ENCODE assay signal across 33 cellular contexts in genomic region chr5:173669483-173669882, GRCh38. TPM values are rescaled to one million over a fixed set of nuclear protein-coding genes. Genes with fewer than 3 reads are reported as not detected.
A peak's percentile ranks its signal among the peaks of the same experiment; 100 is the strongest.
DNase-seq lines count a peak whose midpoint lies in the region; ATAC-seq and TF ChIP-seq lines count a peak whose summit lies in the region.
"Had no signal": no experiment of that assay in that cellular context is flagged by ENCODE, and none has a peak within 500 bp of the region (broad histone marks: within the 10 kb centered on the region; RNA-seq: fewer than 3 reads in every experiment).

No MANE protein-coding gene starts in this region.

- no peak overlapping the region for H2AFZ ChIP-seq in neural progenitor cell (replicated peaks)
- no peak overlapping the region for H2AFZ ChIP-seq in mesenchymal stem cell (ENCODE audit: low read depth, low read length)

- no peak overlapping the region for H3K4me3 ChIP-seq in BLaER1 treated with 17β-estradiol and CSF1 and Interleukin-3, amounts not matched to agents 10 nM and 100 nM
- H3K4me3 ChIP-seq in endodermal cell (ENCODE audit: low read length) (no peak overlapping the region), neural progenitor cell (no peak overlapping the region), mesenchymal stem cell (ENCODE audit: insufficient read depth in 1 of 2, low read depth in 1 of 2, low read length in 2 of 2) (no peak overlapping the region)
- H3K4me3 ChIP-seq: ascending aorta, esophagus muscularis mucosa, SJCRH30, smooth muscle cell, vagina had no signal

- no peak overlapping the region for H2BK12ac ChIP-seq in mesenchymal stem cell (ENCODE audit: low read length in 2 of 2)

- H3K18ac ChIP-seq in mesenchymal stem cell (ENCODE audit: low read depth in 1 of 2, low read length in 2 of 2): no peak overlapping the region

- no peak for ATAC-seq in GM18867 (IDR thresholded peaks at IDR 0.05; ENCODE audit: unreplicated experiment)
- ATAC-seq in HG02973 (IDR thresholded peaks at IDR 0.05; ENCODE audit: unreplicated experiment): no peak
- ATAC-seq: CD8-positive, alpha-beta T cell; left colon; right cardiac atrium; stimulated activated naive CD8-positive, alpha-beta T cell treated with anti-CD3 and anti-CD28 coated beads, Interleukin-15, Interleukin-2, amounts not matched to agents 100 U/mL and 50 U/mL, for 24 hours had no signal

- H3K27ac Mint-ChIP-seq in endodermal cell (no peak overlapping the region), neural progenitor cell (no peak overlapping the region)
- H3K27ac Mint-ChIP-seq: activated naive CD8-positive, alpha-beta T cell; activated T-cell treated with anti-CD3 and anti-CD28 coated beads, Interleukin-2, amount 50 U/mL, for 24 hours; CD8-positive, alpha-beta T cell; immature natural killer cell had no signal

- WGBS in endodermal cell (ENCODE audit: insufficient coverage in 1 of 2, insufficient read length in 1 of 2), 2 experiments: 78 to 83% methylated on average over 2 to 3 of the region's 3 CpGs
- WGBS in mesenchymal stem cell: 62% methylated on average over 3 of the region's 3 CpGs

- H3K9me3 ChIP-seq in BLaER1 treated with 17β-estradiol and CSF1 and Interleukin-3, amounts not matched to agents 10 nM and 100 nM (replicated peaks in 1 of 11): peaks cover 0 to 16% (median 8%) of the 10 kb centered on the region in 11 experiments; a peak in 14 of 22 replicates
- H3K9me3 ChIP-seq in endodermal cell (ENCODE audit: control insufficient read depth, low read length) (peaks cover 13% of the 10 kb centered on the region), neural progenitor cell (ENCODE audit: low read depth) (no peaks in the 10 kb centered on the region), mesenchymal stem cell (ENCODE audit: control insufficient read depth, low read length) (peaks cover 6% of the 10 kb centered on the region)
- H3K9me3 ChIP-seq: ascending aorta, esophagus muscularis mucosa, thoracic aorta, vagina had no signal

- H4K8ac ChIP-seq in mesenchymal stem cell (ENCODE audit: low read length): no peak overlapping the region

- no peak overlapping the region for H2AK5ac ChIP-seq in mesenchymal stem cell (ENCODE audit: low read length, severe bottlenecking)

- H3K36me3 Mint-ChIP-seq in endodermal cell (ENCODE audit: low read depth) (peaks cover 14% of the 10 kb centered on the region), neural progenitor cell (no peaks in the 10 kb centered on the region)
- H3K36me3 Mint-ChIP-seq: activated naive CD8-positive, alpha-beta T cell; CD8-positive, alpha-beta T cell; immature natural killer cell had no signal

- H3K4me1 Mint-ChIP-seq in endodermal cell (peaks cover 9% of the 10 kb centered on the region), neural progenitor cell (peaks cover 49% of the 10 kb centered on the region)
- H3K4me1 Mint-ChIP-seq: immature natural killer cell had no signal

- no peak overlapping the region for H3K23ac ChIP-seq in mesenchymal stem cell (ENCODE audit: low read length in 2 of 2)

- H3K9me3 Mint-ChIP-seq in endodermal cell (peaks cover 44% of the 10 kb centered on the region), neural progenitor cell (peaks cover 17% of the 10 kb centered on the region)
- H3K9me3 Mint-ChIP-seq: activated T-cell treated with anti-CD3 and anti-CD28 coated beads, Interleukin-2, amount 50 U/mL, for 24 hours; CD8-positive, alpha-beta T cell; immature natural killer cell had no signal

- no peak overlapping the region for H3K14ac ChIP-seq in mesenchymal stem cell (ENCODE audit: low read length in 2 of 2)

- H3K9ac ChIP-seq in BLaER1 treated with 17β-estradiol and CSF1 and Interleukin-3, amounts not matched to agents 10 nM and 100 nM: no peak overlapping the region
- H3K9ac ChIP-seq in endodermal cell (ENCODE audit: extremely low read depth, low read length, poor library complexity, severe bottlenecking) (no peak overlapping the region), neural progenitor cell (no peak overlapping the region), mesenchymal stem cell (ENCODE audit: low read length) (no peak overlapping the region)

- H3K4me3 Mint-ChIP-seq in endodermal cell: no peak overlapping the region
- peak overlapping the region; percentile 21 for H3K4me3 Mint-ChIP-seq in neural progenitor cell
- H3K4me3 Mint-ChIP-seq: activated naive CD8-positive, alpha-beta T cell; activated T-cell treated with anti-CD3 and anti-CD28 coated beads, Interleukin-2, amount 50 U/mL, for 24 hours; CD8-positive, alpha-beta T cell; immature natural killer cell; neural crest cell had no signal

- no peaks in the 10 kb centered on the region for H3K79me1 ChIP-seq in mesenchymal stem cell (replicated peaks; ENCODE audit: low read length, poor library complexity, severe bottlenecking)

- peak; percentile 50 for DNase-seq in endodermal cell
- DNase-seq in neural progenitor cell (ENCODE audit: low spot score): no peak
- no peak for DNase-seq in NCI-H2227 (lab: John Stamatoyannopoulos, UW; ENCODE audit: unreplicated experiment)
- DNase-seq in mesenchymal stem cell: no peak
- DNase-seq: activated CD4-positive, alpha-beta T cell treated with anti-CD3 and anti-CD28 coated beads for 48 hours; activated effector memory CD4-positive, alpha-beta T cell treated with anti-CD3 and anti-CD28 coated beads, Interleukin-2, amount 50 U/mL, for 16 hours; activated T-cell treated with anti-CD3 and anti-CD28 coated beads, Interleukin-2, amount 50 U/mL, for 24 hours; CD8-positive, alpha-beta T cell; cortex of kidney; foreskin melanocyte; HCEC 1CT; immature natural killer cell; left colon; NCI-H146; NCI-H2107; NCI-H446 treated with DMSO at 0.1 percent for 48 hours; NCI-H82; right cardiac atrium; SJCRH30; stimulated activated naive CD8-positive, alpha-beta T cell treated with anti-CD3 and anti-CD28 coated beads, Interleukin-15, Interleukin-2, amounts not matched to agents 100 U/mL and 50 U/mL, for 24 hours; T-helper 9 cell; WERI-Rb-1 had no signal

- no peak overlapping the region for H3K4ac ChIP-seq in mesenchymal stem cell (ENCODE audit: low read depth in 1 of 2, low read length in 2 of 2)

- H3K79me2 ChIP-seq in neural progenitor cell (ENCODE audit: low read depth): no peaks in the 10 kb centered on the region

- peak overlapping the region; percentile 1 to 64 (median 31); a peak in 17 of 22 replicates for H3K4me2 ChIP-seq in BLaER1 treated with 17β-estradiol and CSF1 and Interleukin-3, amounts not matched to agents 10 nM and 100 nM
- H3K4me2 ChIP-seq in neural progenitor cell (no peak overlapping the region), mesenchymal stem cell (ENCODE audit: low read length, poor library complexity, severe bottlenecking) (no peak overlapping the region)

- no peak overlapping the region for H4K91ac ChIP-seq in mesenchymal stem cell (ENCODE audit: low read length)

- no peak overlapping the region for H3K27ac ChIP-seq in BLaER1 treated with 17β-estradiol and CSF1 and Interleukin-3, amounts not matched to agents 10 nM and 100 nM
- peak overlapping the region; percentile 52 for H3K27ac ChIP-seq in VCaP
- no peak overlapping the region for H3K27ac ChIP-seq in endodermal cell (ENCODE audit: low read depth, low read length)
- no peak overlapping the region for H3K27ac ChIP-seq in neural progenitor cell
- H3K27ac ChIP-seq in mesenchymal stem cell (ENCODE audit: low read length, poor library complexity, severe bottlenecking): no peak overlapping the region
- H3K27ac ChIP-seq: ascending aorta, esophagus muscularis mucosa, SJCRH30, thoracic aorta, vagina, WERI-Rb-1 had no signal

- no peaks in the 10 kb centered on the region for H3K36me3 ChIP-seq in BLaER1 treated with 17β-estradiol and CSF1 and Interleukin-3, amounts not matched to agents 10 nM and 100 nM
- H3K36me3 ChIP-seq in endodermal cell (ENCODE audit: control insufficient read depth, insufficient read depth, low read length) (no peaks in the 10 kb centered on the region), neural progenitor cell (no peaks in the 10 kb centered on the region), mesenchymal stem cell (ENCODE audit: control insufficient read depth in 1 of 2, insufficient read depth in 2 of 2, low read depth in 1 of 2, low read length in 2 of 2) (no peaks in the 10 kb centered on the region)
- H3K36me3 ChIP-seq: ascending aorta, esophagus muscularis mucosa, SJCRH30, thoracic aorta, vagina, WERI-Rb-1 had no signal

- H3K4me1 ChIP-seq in BLaER1 treated with 17β-estradiol and CSF1 and Interleukin-3, amounts not matched to agents 10 nM and 100 nM: peaks cover 43 to 59% (median 50%) of the 10 kb centered on the region in 10 experiments
- peaks cover 6% of the 10 kb centered on the region for H3K4me1 ChIP-seq in endodermal cell (ENCODE audit: control insufficient read depth, insufficient read depth, low read length)
- H3K4me1 ChIP-seq in neural progenitor cell: peaks cover 12% of the 10 kb centered on the region
- no peaks in the 10 kb centered on the region for H3K4me1 ChIP-seq in mesenchymal stem cell (ENCODE audit: control insufficient read depth, insufficient read depth, low read depth, low read length)
- H3K4me1 ChIP-seq: ascending aorta, SJCRH30 had no signal

- no peaks in the 10 kb centered on the region for H3K27me3 ChIP-seq in BLaER1 treated with 17β-estradiol and CSF1 and Interleukin-3, amounts not matched to agents 10 nM and 100 nM
- H3K27me3 ChIP-seq in endodermal cell (ENCODE audit: control insufficient read depth, insufficient read depth, low read length, poor library complexity, severe bottlenecking) (no peaks in the 10 kb centered on the region), neural progenitor cell (no peaks in the 10 kb centered on the region), mesenchymal stem cell (ENCODE audit: control insufficient read depth in 1 of 2, insufficient read depth in 1 of 2, low read length in 2 of 2) (peaks cover 0 to 29% of the 10 kb centered on the region in 2 experiments)
- H3K27me3 ChIP-seq: ascending aorta, SJCRH30, vagina had no signal

- H3F3A ChIP-seq in neural progenitor cell (ENCODE audit: low read depth): no peaks in the 10 kb centered on the region

- H4K20me1 ChIP-seq in BLaER1 treated with 17β-estradiol and CSF1 and Interleukin-3, amounts not matched to agents 10 nM and 100 nM: no peaks in the 10 kb centered on the region
- no peaks in the 10 kb centered on the region for H4K20me1 ChIP-seq in neural progenitor cell (ENCODE audit: low read depth)

- no peak overlapping the region for H2BK120ac ChIP-seq in mesenchymal stem cell (ENCODE audit: low read depth, low read length)

- peaks cover 3% of the 10 kb centered on the region for H3K27me3 Mint-ChIP-seq in endodermal cell (ENCODE audit: insufficient read depth)
- H3K27me3 Mint-ChIP-seq in neural progenitor cell (ENCODE audit: insufficient read depth, low read depth): peaks cover 7% of the 10 kb centered on the region

- no peak overlapping the region for H2BK15ac ChIP-seq in mesenchymal stem cell (ENCODE audit: low read depth, poor library complexity, severe bottlenecking)

- no peak for TF ChIP-seq CTCF in VCaP (conservative IDR thresholded peaks at IDR 0.05)
- TF ChIP-seq CTCF in endodermal cell (conservative IDR thresholded peaks at IDR 0.05): no peak
- no peak for TF ChIP-seq CTCF in neural progenitor cell (IDR thresholded peaks at IDR 0.05)

- no peak overlapping the region for H2BK5ac ChIP-seq in mesenchymal stem cell (ENCODE audit: low read depth, low read length, poor library complexity, severe bottlenecking)

RNA-seq across cellular contexts. Expression of gene BOD1, which starts 53.0 kb away (rescaled TPM):
- total RNA-seq in endodermal cell: 10 to 100 TPM; 79.3 to 92.9 TPM
- 144 TPM for polyA plus RNA-seq in endodermal cell (2013, experiment 1 of 2)
- polyA plus RNA-seq in endodermal cell (2013, experiment 2 of 2): 121 TPM
- total RNA-seq in neural progenitor cell (ENCODE audit: low replicate concordance): 144 and 175 TPM in 2 replicates
- polyA plus RNA-seq in mesenchymal stem cell (2013, experiment 1 of 2): 79.3 TPM
- polyA plus RNA-seq in mesenchymal stem cell (2013, experiment 2 of 2): 84.2 TPM

Comparison
In these comparisons a context has a peak if more than half of its experiments do, and no peak if none do; other contexts are left out.
1. H3K4me2 ChIP-seq: peak in BLaER1 treated with 17β-estradiol and CSF1 and Interleukin-3, amounts not matched to agents 10 nM and 100 nM (11 of 11); none in neural progenitor cell (single experiment) and mesenchymal stem cell (single experiment).